ENCODE assay signal across 8 cellular contexts in genomic region chr6:31730631-31731086, GRCh38. TPM values are rescaled to one million over a fixed set of nuclear protein-coding genes. Genes with fewer than 3 reads are reported as not detected.
DNase-seq lines count a peak whose midpoint lies in the region; ATAC-seq, FAIRE-seq and TF ChIP-seq lines count a peak whose summit lies in the region.
"Had no signal": no experiment of that assay in that cellular context is flagged by ENCODE, and none has a peak within 500 bp of the region (broad histone marks: within the 10 kb centered on the region; RNA-seq: fewer than 3 reads in every experiment).

No MANE protein-coding gene starts in this region.

- H3K4me1 ChIP-seq in HUES48 (ENCODE audit: control insufficient read depth, insufficient read depth, low read length) (peaks cover 14% of the 10 kb centered on the region), iPS-18a (ENCODE audit: control insufficient read depth, low read depth, low read length) (peaks cover 12% of the 10 kb centered on the region)

- no peaks in the 10 kb centered on the region for H3K9me3 Mint-ChIP-seq in activated CD4-positive, alpha-beta memory T cell treated with anti-CD3 and anti-CD28 coated beads, Interleukin-2, amount 10 ng/mL, durations not matched to agents 7 days and 5 days
- H3K9me3 Mint-ChIP-seq in stimulated activated effector memory CD8-positive, alpha-beta T cell treated with anti-CD3 and anti-CD28 coated beads, Interleukin-12 subunit alpha, Interleukin-12 subunit beta, amount 100 ng/mL, for 72 hours = no peaks in the 10 kb centered on the region

- H3K27ac Mint-ChIP-seq in activated CD4-positive, alpha-beta memory T cell treated with anti-CD3 and anti-CD28 coated beads, Interleukin-2, amount 10 ng/mL, durations not matched to agents 7 days and 5 days = peak overlapping the region; percentile 70
- peak overlapping the region; percentile 91 for H3K27ac Mint-ChIP-seq in stimulated activated effector memory CD8-positive, alpha-beta T cell treated with anti-CD3 and anti-CD28 coated beads, Interleukin-12 subunit alpha, Interleukin-12 subunit beta, amount 100 ng/mL, for 72 hours

- no peak for TF ChIP-seq POLR2A in GM12892 (IDR thresholded peaks at IDR 0.05; ENCODE audit: low read depth, low read length)

- H3K9ac ChIP-seq in HUES48 (ENCODE audit: low read depth, low read length) (no peak overlapping the region), iPS-18a (ENCODE audit: low read length) (no peak overlapping the region)

- H3K27me3 Mint-ChIP-seq in activated CD4-positive, alpha-beta memory T cell treated with anti-CD3 and anti-CD28 coated beads, Interleukin-2, amount 10 ng/mL, durations not matched to agents 7 days and 5 days = no peaks in the 10 kb centered on the region

- no peak for FAIRE-seq in GM12892 (lab: Jason Lieb, UNC)
- no peak for FAIRE-seq in urothelium cell line (lab: Jason Lieb, UNC)

- H3K36me3 Mint-ChIP-seq in activated CD4-positive, alpha-beta memory T cell treated with anti-CD3 and anti-CD28 coated beads, Interleukin-2, amount 10 ng/mL, durations not matched to agents 7 days and 5 days (ENCODE audit: low read depth) = peaks cover 82% of the 10 kb centered on the region
- H3K36me3 Mint-ChIP-seq in stimulated activated effector memory CD8-positive, alpha-beta T cell treated with anti-CD3 and anti-CD28 coated beads, Interleukin-12 subunit alpha, Interleukin-12 subunit beta, amount 100 ng/mL, for 72 hours = peaks cover 74% of the 10 kb centered on the region

- CTCF ChIA-PET in activated CD4-positive, alpha-beta memory T cell treated with anti-CD3 and anti-CD28 coated beads, Interleukin-2, amount 10 ng/mL, durations not matched to agents 7 days and 5 days (lab: Charles Lee) = interaction anchor here (0.6 to 5.5 kb wide), 11 partner anchors 8 to 159 kb away, joined by 3 to 46 read pairs (median 4); partner anchors contain the start of genes ABHD16A, HSPA1B and MSH5

- peak overlapping the region; percentile 88 for H3K4me3 Mint-ChIP-seq in activated CD4-positive, alpha-beta memory T cell treated with anti-CD3 and anti-CD28 coated beads, Interleukin-2, amount 10 ng/mL, durations not matched to agents 7 days and 5 days
- peak overlapping the region; percentile 87 for H3K4me3 Mint-ChIP-seq in stimulated activated effector memory CD8-positive, alpha-beta T cell treated with anti-CD3 and anti-CD28 coated beads, Interleukin-12 subunit alpha, Interleukin-12 subunit beta, amount 100 ng/mL, for 72 hours

- H3K4me3 ChIP-seq in HUES48 (ENCODE audit: low read depth, low read length) (peak overlapping the region; percentile 96; the same call in 1 of the 2 replicates), iPS-18a (ENCODE audit: low read length) (peak overlapping the region; percentile 73)

- H3K4me1 Mint-ChIP-seq in activated CD4-positive, alpha-beta memory T cell treated with anti-CD3 and anti-CD28 coated beads, Interleukin-2, amount 10 ng/mL, durations not matched to agents 7 days and 5 days = peaks cover 77% of the 10 kb centered on the region
- peaks cover 71% of the 10 kb centered on the region for H3K4me1 Mint-ChIP-seq in stimulated activated effector memory CD8-positive, alpha-beta T cell treated with anti-CD3 and anti-CD28 coated beads, Interleukin-12 subunit alpha, Interleukin-12 subunit beta, amount 100 ng/mL, for 72 hours

- H3K36me3 ChIP-seq in HUES48 (ENCODE audit: control insufficient read depth, insufficient read depth, low read length) (peaks cover 55% of the 10 kb centered on the region), iPS-18a (ENCODE audit: control insufficient read depth, low read depth, low read length) (peaks cover 43% of the 10 kb centered on the region)

- H3K27ac ChIP-seq in HUES48 (ENCODE audit: low read depth, low read length) (peak overlapping the region; percentile 97), iPS-18a (ENCODE audit: low read length) (no peak overlapping the region)

- ATAC-seq in stimulated activated effector memory CD8-positive, alpha-beta T cell treated with anti-CD3 and anti-CD28 coated beads, Interleukin-12 subunit alpha, Interleukin-12 subunit beta, amount 100 ng/mL, for 72 hours = no peak

- no peaks in the 10 kb centered on the region for H3K27me3 ChIP-seq in HUES48 (ENCODE audit: control insufficient read depth, insufficient read depth, low read length)
- no peaks in the 10 kb centered on the region for H3K27me3 ChIP-seq in iPS-18a (ENCODE audit: control insufficient read depth, insufficient read depth, low read length)

- DNase-seq in activated CD4-positive, alpha-beta memory T cell treated with anti-CD3 and anti-CD28 coated beads, Interleukin-2, amount 10 ng/mL, durations not matched to agents 7 days and 5 days = no peak
- DNase-seq in stimulated activated effector memory CD8-positive, alpha-beta T cell treated with anti-CD3 and anti-CD28 coated beads, Interleukin-12 subunit alpha, Interleukin-12 subunit beta, amount 100 ng/mL, for 72 hours (ENCODE audit: low spot score in 2 of 2) = no peak
- DNase-seq in iPS-NIHi7 (ENCODE audit: extremely low spot score) = no peak
- DNase-seq in GM12892 (ENCODE audit: insufficient read length) = no peak
- no peak for DNase-seq in urothelium cell line (ENCODE audit: low spot score)

- no peaks in the 10 kb centered on the region for H3K9me3 ChIP-seq in HUES48 (ENCODE audit: control insufficient read depth, insufficient read depth, low read length)
- no peaks in the 10 kb centered on the region for H3K9me3 ChIP-seq in iPS-18a (ENCODE audit: control insufficient read depth, low read depth, low read length)

- POLR2A ChIA-PET in activated CD4-positive, alpha-beta memory T cell treated with anti-CD3 and anti-CD28 coated beads, Interleukin-2, amount 10 ng/mL, durations not matched to agents 7 days and 5 days (lab: Charles Lee) = interaction anchor here (0.7 to 4.0 kb wide), 15 partner anchors 9 to 446 kb away, joined by 3 to 50 read pairs (median 5); partner anchors contain the start of genes HSPA1A, HSPA1B, HSPA1L and LSM2

RNA-seq across cellular contexts. Expression of gene DDAH2, which starts 1.6 kb away (rescaled TPM):
- 10 to 100 TPM; 22.1 to 23.9 TPM for total RNA-seq in activated CD4-positive, alpha-beta memory T cell treated with anti-CD3 and anti-CD28 coated beads, Interleukin-2, amount 10 ng/mL, durations not matched to agents 7 days and 5 days
- polyA plus RNA-seq in GM12892 (2012; ENCODE audit: missing spikeins) = 3.2 TPM

RNA-seq across cellular contexts. Expression of gene CLIC1, which starts 5.7 kb away (rescaled TPM):
- 100 to 1,000 TPM; 640 to 644 TPM for total RNA-seq in activated CD4-positive, alpha-beta memory T cell treated with anti-CD3 and anti-CD28 coated beads, Interleukin-2, amount 10 ng/mL, durations not matched to agents 7 days and 5 days
- 385 TPM for polyA plus RNA-seq in GM12892 (2012; ENCODE audit: missing spikeins)

RNA-seq across cellular contexts. Expression of gene MPIG6B, which starts 7.5 kb away (rescaled TPM):
- not detected for total RNA-seq in activated CD4-positive, alpha-beta memory T cell treated with anti-CD3 and anti-CD28 coated beads, Interleukin-2, amount 10 ng/mL, durations not matched to agents 7 days and 5 days
- polyA plus RNA-seq in GM12892 (2012; ENCODE audit: missing spikeins) = 0.11 TPM

RNA-seq across cellular contexts. Expression of gene LY6G6C, which starts 9.1 kb away (rescaled TPM):
- not detected for total RNA-seq in activated CD4-positive, alpha-beta memory T cell treated with anti-CD3 and anti-CD28 coated beads, Interleukin-2, amount 10 ng/mL, durations not matched to agents 7 days and 5 days
- polyA plus RNA-seq in GM12892 (2012; ENCODE audit: missing spikeins) = not detected
- total RNA-seq: kidney epithelial cell had no signal

RNA-seq across cellular contexts. Expression of gene MSH5, which starts 9.1 kb away (rescaled TPM):
- 10 to 100 TPM; 60.1 to 63.2 TPM for total RNA-seq in activated CD4-positive, alpha-beta memory T cell treated with anti-CD3 and anti-CD28 coated beads, Interleukin-2, amount 10 ng/mL, durations not matched to agents 7 days and 5 days
- 68.4 TPM for polyA plus RNA-seq in GM12892 (2012; ENCODE audit: missing spikeins)
